Comparison of ENCODE assay signal across 1 cellular context in the genomic region with DNA sequence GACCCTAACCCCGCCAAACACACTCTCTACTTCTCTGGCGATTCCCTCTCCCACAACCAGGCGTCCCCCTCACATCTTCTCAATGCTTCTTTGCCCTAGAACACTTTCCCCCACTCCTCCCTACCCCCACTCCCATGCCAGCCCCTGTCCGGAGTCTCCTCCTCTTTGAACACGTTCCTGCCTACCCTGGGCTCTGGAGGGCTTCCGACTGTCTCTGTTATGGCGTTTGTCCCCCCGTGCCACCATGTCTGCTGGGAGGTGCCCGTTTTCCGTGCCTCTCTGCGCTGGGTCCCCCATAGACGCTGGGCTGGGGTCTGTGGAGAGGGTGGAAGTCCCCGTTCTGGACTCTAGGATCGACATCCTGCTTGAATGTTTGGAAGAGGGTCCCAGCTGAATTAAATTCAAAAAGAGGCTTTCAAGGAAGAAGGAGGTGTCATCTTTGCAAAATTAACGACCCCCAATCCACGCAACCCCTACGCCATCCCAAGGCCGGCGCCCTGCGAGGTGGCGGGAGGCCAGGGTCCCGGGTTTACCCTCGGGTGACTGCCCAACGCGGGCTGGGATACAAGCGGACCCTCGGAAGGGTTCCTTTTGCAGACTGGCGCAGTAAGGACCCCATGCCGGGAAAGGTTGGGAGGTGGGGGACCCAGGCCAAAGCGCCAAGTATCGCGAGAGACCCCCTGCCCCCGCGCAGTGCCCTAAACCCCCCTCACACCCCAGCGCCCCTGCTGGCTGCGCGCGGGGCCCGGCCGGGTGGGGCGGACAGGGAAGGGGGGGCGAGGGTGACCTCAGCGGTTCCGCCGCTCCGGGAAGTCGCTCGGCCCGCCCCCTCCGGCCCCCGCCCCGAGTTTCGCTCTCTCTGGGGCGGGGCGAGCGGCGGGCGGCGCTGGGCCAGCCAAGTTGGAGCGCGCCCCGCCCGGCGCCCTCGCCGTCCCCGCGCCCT.
TF ChIP-seq lines count a peak whose summit lies in the region.

No MANE protein-coding gene starts in this region.

TF ChIP-seq in K562, 482 proteins besides CTCF, POLR2A, EP300 and RAD21 (continued from another document):
- TF ChIP-seq, protein P1, sequence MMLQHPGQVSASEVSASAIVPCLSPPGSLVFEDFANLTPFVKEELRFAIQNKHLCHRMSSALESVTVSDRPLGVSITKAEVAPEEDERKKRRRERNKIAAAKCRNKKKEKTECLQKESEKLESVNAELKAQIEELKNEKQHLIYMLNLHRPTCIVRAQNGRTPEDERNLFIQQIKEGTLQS (IDR thresholded peaks at IDR 0.05) = peak; percentile 69
- TF ChIP-seq, protein P1 (CRISPR knock-in tag; conservative IDR thresholded peaks at IDR 0.05) = no peak
- TF ChIP-seq DPF2 (IDR thresholded peaks at IDR 0.05) (peak; percentile 15; the same call in 1 of the 2 replicates), CCNT2 (IDR thresholded peaks at IDR 0.05; ENCODE audit: borderline replicate concordance, extremely low read depth, insufficient read length, low read depth, low read length) (peak; percentile 78), ELF1 (tag; IDR thresholded peaks at IDR 0.05) (peak; percentile 53; the same call in 1 of the 2 replicates), RBFOX2 (IDR thresholded peaks at IDR 0.05; ENCODE audit: low read depth, low read length) (peak; percentile 48; the same call in 1 of the 2 replicates), MTA1 (IDR thresholded peaks at IDR 0.05; ENCODE audit: borderline replicate concordance) (0 out of 2 replicates have a peak, but pooled peaks have one; percentile 22), CHD2 (IDR thresholded peaks at IDR 0.05; ENCODE audit: low read depth, low read length) (peak; percentile 95), NONO (IDR thresholded peaks at IDR 0.05; ENCODE audit: low read depth in 2 of 2, low read length in 1 of 2) (0 out of 4 replicates have a peak, but pooled peaks of 1 of the 2 experiments have one; percentile 36), KHSRP (IDR thresholded peaks at IDR 0.05) (no peak), JUND (IDR thresholded peaks at IDR 0.05; ENCODE audit: borderline replicate concordance, low read depth, low read length) (peak; percentile 80), JUND (tag; IDR thresholded peaks at IDR 0.05; ENCODE audit: borderline replicate concordance, low read depth, low read length) (peak; percentile 32; the same call in 1 of the 3 replicates), POLR2AphosphoS5 (IDR thresholded peaks at IDR 0.05; ENCODE audit: control insufficient read depth, insufficient read depth, low read depth, low read length) (no peak)
- TF ChIP-seq, protein P2, sequence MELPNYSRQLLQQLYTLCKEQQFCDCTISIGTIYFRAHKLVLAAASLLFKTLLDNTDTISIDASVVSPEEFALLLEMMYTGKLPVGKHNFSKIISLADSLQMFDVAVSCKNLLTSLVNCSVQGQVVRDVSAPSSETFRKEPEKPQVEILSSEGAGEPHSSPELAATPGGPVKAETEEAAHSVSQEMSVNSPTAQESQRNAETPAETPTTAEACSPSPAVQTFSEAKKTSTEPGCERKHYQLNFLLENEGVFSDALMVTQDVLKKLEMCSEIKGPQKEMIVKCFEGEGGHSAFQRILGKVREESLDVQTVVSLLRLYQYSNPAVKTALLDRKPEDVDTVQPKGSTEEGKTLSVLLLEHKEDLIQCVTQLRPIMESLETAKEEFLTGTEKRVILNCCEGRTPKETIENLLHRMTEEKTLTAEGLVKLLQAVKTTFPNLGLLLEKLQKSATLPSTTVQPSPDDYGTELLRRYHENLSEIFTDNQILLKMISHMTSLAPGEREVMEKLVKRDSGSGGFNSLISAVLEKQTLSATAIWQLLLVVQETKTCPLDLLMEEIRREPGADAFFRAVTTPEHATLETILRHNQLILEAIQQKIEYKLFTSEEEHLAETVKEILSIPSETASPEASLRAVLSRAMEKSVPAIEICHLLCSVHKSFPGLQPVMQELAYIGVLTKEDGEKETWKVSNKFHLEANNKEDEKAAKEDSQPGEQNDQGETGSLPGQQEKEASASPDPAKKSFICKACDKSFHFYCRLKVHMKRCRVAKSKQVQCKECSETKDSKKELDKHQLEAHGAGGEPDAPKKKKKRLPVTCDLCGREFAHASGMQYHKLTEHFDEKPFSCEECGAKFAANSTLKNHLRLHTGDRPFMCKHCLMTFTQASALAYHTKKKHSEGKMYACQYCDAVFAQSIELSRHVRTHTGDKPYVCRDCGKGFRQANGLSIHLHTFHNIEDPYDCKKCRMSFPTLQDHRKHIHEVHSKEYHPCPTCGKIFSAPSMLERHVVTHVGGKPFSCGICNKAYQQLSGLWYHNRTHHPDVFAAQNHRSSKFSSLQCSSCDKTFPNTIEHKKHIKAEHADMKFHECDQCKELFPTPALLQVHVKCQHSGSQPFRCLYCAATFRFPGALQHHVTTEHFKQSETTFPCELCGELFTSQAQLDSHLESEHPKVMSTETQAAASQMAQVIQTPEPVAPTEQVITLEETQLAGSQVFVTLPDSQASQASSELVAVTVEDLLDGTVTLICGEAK (IDR thresholded peaks at IDR 0.05) = 0 out of 2 replicates have a peak, but pooled peaks have one; percentile 35
- TF ChIP-seq, protein P2 (CRISPR knock-in tag; IDR thresholded peaks at IDR 0.05) = no peak
- TF ChIP-seq, protein P3, sequence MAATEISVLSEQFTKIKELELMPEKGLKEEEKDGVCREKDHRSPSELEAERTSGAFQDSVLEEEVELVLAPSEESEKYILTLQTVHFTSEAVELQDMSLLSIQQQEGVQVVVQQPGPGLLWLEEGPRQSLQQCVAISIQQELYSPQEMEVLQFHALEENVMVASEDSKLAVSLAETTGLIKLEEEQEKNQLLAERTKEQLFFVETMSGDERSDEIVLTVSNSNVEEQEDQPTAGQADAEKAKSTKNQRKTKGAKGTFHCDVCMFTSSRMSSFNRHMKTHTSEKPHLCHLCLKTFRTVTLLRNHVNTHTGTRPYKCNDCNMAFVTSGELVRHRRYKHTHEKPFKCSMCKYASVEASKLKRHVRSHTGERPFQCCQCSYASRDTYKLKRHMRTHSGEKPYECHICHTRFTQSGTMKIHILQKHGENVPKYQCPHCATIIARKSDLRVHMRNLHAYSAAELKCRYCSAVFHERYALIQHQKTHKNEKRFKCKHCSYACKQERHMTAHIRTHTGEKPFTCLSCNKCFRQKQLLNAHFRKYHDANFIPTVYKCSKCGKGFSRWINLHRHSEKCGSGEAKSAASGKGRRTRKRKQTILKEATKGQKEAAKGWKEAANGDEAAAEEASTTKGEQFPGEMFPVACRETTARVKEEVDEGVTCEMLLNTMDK (IDR thresholded peaks at IDR 0.05; ENCODE audit: borderline replicate concordance, insufficient read depth, low read depth, low read length, poor library complexity, severe bottlenecking) = peak; percentile 93
- TF ChIP-seq, protein P4, sequence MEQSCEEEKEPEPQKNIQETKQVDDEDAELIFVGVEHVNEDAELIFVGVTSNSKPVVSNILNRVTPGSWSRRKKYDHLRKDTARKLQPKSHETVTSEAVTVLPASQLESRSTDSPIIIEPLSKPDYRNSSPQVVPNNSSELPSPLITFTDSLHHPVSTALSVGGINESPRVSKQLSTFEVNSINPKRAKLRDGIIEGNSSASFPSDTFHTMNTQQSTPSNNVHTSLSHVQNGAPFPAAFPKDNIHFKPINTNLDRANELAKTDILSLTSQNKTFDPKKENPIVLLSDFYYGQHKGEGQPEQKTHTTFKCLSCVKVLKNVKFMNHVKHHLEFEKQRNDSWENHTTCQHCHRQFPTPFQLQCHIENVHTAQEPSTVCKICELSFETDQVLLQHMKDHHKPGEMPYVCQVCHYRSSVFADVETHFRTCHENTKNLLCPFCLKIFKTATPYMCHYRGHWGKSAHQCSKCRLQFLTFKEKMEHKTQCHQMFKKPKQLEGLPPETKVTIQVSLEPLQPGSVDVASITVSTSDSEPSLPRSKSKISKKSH (CRISPR knock-in tag; IDR thresholded peaks at IDR 0.05) = no peak
